In the genomic region with DNA sequence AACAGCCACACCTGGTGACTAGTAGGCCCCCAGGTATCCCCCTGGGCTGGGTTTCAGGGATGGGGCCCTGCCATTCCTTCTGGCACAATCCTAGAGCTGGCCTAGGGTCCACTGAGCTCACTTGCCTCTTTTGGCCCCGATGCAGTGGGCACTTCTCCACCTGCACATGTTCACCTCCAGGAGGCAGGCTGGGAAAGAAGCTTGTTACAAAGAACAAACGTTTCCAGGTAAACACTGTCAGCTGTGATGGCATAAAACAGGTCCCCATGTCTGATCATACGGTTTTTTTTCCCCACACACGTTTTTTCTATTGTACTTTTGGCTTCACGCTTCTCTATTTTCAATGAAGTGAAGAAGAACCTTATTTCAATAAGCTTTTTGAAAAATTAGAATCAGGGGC, we compare ENCODE assay signal across 9 cellular contexts. TPM values are rescaled to one million over a fixed set of nuclear protein-coding genes. Genes with fewer than 3 reads are reported as not detected.
A peak's percentile ranks its signal among the peaks of the same experiment; 100 is the strongest.
DNase-seq lines count a peak whose midpoint lies in the region; ATAC-seq, FAIRE-seq and TF ChIP-seq lines count a peak whose summit lies in the region.
"Had no signal": no experiment of that assay in that cellular context is flagged by ENCODE, and none has a peak within 500 bp of the region (broad histone marks: within the 10 kb centered on the region; RNA-seq: fewer than 3 reads in every experiment).

No MANE protein-coding gene starts in this region.

- no peak for FAIRE-seq in small intestine (lab: Jason Lieb, UNC)
- FAIRE-seq: islet of Langerhans had no signal

- H3K36me3 ChIP-seq in small intestine (ENCODE audit: control insufficient read depth in 2 of 2, insufficient read depth in 2 of 2, low read length in 2 of 2): no peaks in the 10 kb centered on the region

- H3K36me3 Mint-ChIP-seq in activated T-cell treated with anti-CD3 and anti-CD28 coated beads, Interleukin-2, amount 50 U/mL, for 72 hours (ENCODE audit: insufficient read depth in 2 of 2): no peaks in the 10 kb centered on the region
- peaks cover 1% of the 10 kb centered on the region for H3K36me3 Mint-ChIP-seq in activated T-cell treated with anti-CD3 and anti-CD28 coated beads, Interleukin-2, amount 50 U/mL, for 4 hours (ENCODE audit: insufficient read depth)

- H3K9me3 Mint-ChIP-seq in activated T-cell treated with anti-CD3 and anti-CD28 coated beads, Interleukin-2, amount 50 U/mL, for 72 hours: no peaks in the 10 kb centered on the region
- H3K9me3 Mint-ChIP-seq in activated T-cell treated with anti-CD3 and anti-CD28 coated beads, Interleukin-2, amount 50 U/mL, for 4 hours: no peaks in the 10 kb centered on the region

- H3K27me3 Mint-ChIP-seq in activated T-cell treated with anti-CD3 and anti-CD28 coated beads, Interleukin-2, amount 50 U/mL, for 72 hours (ENCODE audit: low read depth): no peaks in the 10 kb centered on the region
- H3K27me3 Mint-ChIP-seq in activated T-cell treated with anti-CD3 and anti-CD28 coated beads, Interleukin-2, amount 50 U/mL, for 4 hours (ENCODE audit: low read depth): no peaks in the 10 kb centered on the region

- DNase-seq in activated T-cell treated with anti-CD3 and anti-CD28 coated beads, Interleukin-2, amount 50 U/mL, for 72 hours: peak; percentile 23 to 27
- DNase-seq in activated T-cell treated with anti-CD3 and anti-CD28 coated beads, Interleukin-2, amount 50 U/mL, for 4 hours: no peak
- DNase-seq in NCI-H345 (lab: John Stamatoyannopoulos, UW): peak; percentile 55
- no peak for DNase-seq in choroid plexus epithelial cell (ENCODE audit: low read depth)
- DNase-seq in small intestine: peak; percentile 55
- no peak for DNase-seq in foreskin fibroblast

- WGBS in small intestine, 3 donors: 11 to 28% (median 22%) methylated on average over 5 of the region's 5 CpGs

- no peak overlapping the region for H3K27ac ChIP-seq in small intestine (ENCODE audit: low read depth in 1 of 2, low read length in 1 of 2)

- H3K9me3 ChIP-seq in small intestine (ENCODE audit: control insufficient read depth, low read depth): no peaks in the 10 kb centered on the region

- TF ChIP-seq CTCF in choroid plexus epithelial cell (conservative IDR thresholded peaks at IDR 0.05; ENCODE audit: low read depth, low read length) (peak; percentile 49), foreskin fibroblast (IDR thresholded peaks at IDR 0.05; ENCODE audit: low read depth, low read length) (no peak)

- no peaks in the 10 kb centered on the region for H3K4me1 Mint-ChIP-seq in activated T-cell treated with anti-CD3 and anti-CD28 coated beads, Interleukin-2, amount 50 U/mL, for 72 hours (ENCODE audit: low read depth)
- H3K4me1 Mint-ChIP-seq in activated T-cell treated with anti-CD3 and anti-CD28 coated beads, Interleukin-2, amount 50 U/mL, for 4 hours (ENCODE audit: low read depth): no peaks in the 10 kb centered on the region

- H3K4me1 ChIP-seq in small intestine (ENCODE audit: control insufficient read depth in 2 of 2, insufficient read depth in 1 of 2, low read depth in 1 of 2, low read length in 1 of 2): no peaks in the 10 kb centered on the region

- no peak overlapping the region for H3K4me3 Mint-ChIP-seq in activated T-cell treated with anti-CD3 and anti-CD28 coated beads, Interleukin-2, amount 50 U/mL, for 72 hours
- H3K4me3 Mint-ChIP-seq in activated T-cell treated with anti-CD3 and anti-CD28 coated beads, Interleukin-2, amount 50 U/mL, for 4 hours: no peak overlapping the region

- H3K27ac Mint-ChIP-seq in activated T-cell treated with anti-CD3 and anti-CD28 coated beads, Interleukin-2, amount 50 U/mL, for 72 hours: no peak overlapping the region

- H3K27me3 ChIP-seq in small intestine (ENCODE audit: control insufficient read depth in 2 of 2, insufficient read depth in 2 of 2, low read length in 2 of 2): no peaks in the 10 kb centered on the region

- peak; percentile 53 to 54 for ATAC-seq in activated T-cell treated with anti-CD3 and anti-CD28 coated beads, Interleukin-2, amount 50 U/mL, for 72 hours (replicated peaks in 1 of 2)
- no peak for ATAC-seq in activated T-cell treated with anti-CD3 and anti-CD28 coated beads, Interleukin-2, amount 50 U/mL, for 4 hours
- ATAC-seq in GM18870 (IDR thresholded peaks at IDR 0.05; ENCODE audit: unreplicated experiment) (no peak), HG02885 (IDR thresholded peaks at IDR 0.05; ENCODE audit: poor library complexity, unreplicated experiment) (no peak)

- H3K4me3 ChIP-seq in choroid plexus epithelial cell (ENCODE audit: low read depth, low read length) (no peak overlapping the region), small intestine (ENCODE audit: low read depth in 1 of 2, low read length in 2 of 2) (no peak overlapping the region), foreskin fibroblast (ENCODE audit: low read depth in 1 of 2, low read length in 2 of 2) (no peak overlapping the region)

RNA-seq across cellular contexts. Expression of a gene that starts 15.8 kb away (rescaled TPM):
- total RNA-seq in activated T-cell treated with anti-CD3 and anti-CD28 coated beads, Interleukin-2, amount 50 U/mL, for 72 hours: 10 to 100 TPM; 10.5 to 12.8 TPM
- 1 to 10 TPM; 6.1 to 8.1 (median 7.2) TPM for total RNA-seq in activated T-cell treated with anti-CD3 and anti-CD28 coated beads, Interleukin-2, amount 50 U/mL, for 4 hours
- 1 to 10 TPM; 1.9 to 4.5 (median 2.5) TPM for polyA plus RNA-seq in small intestine

RNA-seq across cellular contexts. Expression of a gene that starts 37.9 kb away (rescaled TPM):
- total RNA-seq in activated T-cell treated with anti-CD3 and anti-CD28 coated beads, Interleukin-2, amount 50 U/mL, for 72 hours: 100 to 1,000 TPM; 302 to 332 TPM
- 100 to 1,000 TPM; 345 to 413 (median 354) TPM for total RNA-seq in activated T-cell treated with anti-CD3 and anti-CD28 coated beads, Interleukin-2, amount 50 U/mL, for 4 hours
- 100 to 1,000 TPM; 135 to 464 (median 420) TPM for polyA plus RNA-seq in small intestine

Comparison
In these comparisons a context has a peak if more than half of its experiments do, and no peak if none do; other contexts are left out.
1. ATAC-seq: peak in activated T-cell treated with anti-CD3 and anti-CD28 coated beads, Interleukin-2, amount 50 U/mL, for 72 hours (2 of 2); none in activated T-cell treated with anti-CD3 and anti-CD28 coated beads, Interleukin-2, amount 50 U/mL, for 4 hours (0 of 2), GM18870 (single experiment) and HG02885 (single experiment).
2. DNase-seq: peak in activated T-cell treated with anti-CD3 and anti-CD28 coated beads, Interleukin-2, amount 50 U/mL, for 72 hours (2 of 2), NCI-H345 (single experiment) and small intestine (single experiment); none in activated T-cell treated with anti-CD3 and anti-CD28 coated beads, Interleukin-2, amount 50 U/mL, for 4 hours (single experiment), choroid plexus epithelial cell (single experiment) and foreskin fibroblast (0 of 2).